ENCODE assay signal across 1 cellular context in the genomic region with DNA sequence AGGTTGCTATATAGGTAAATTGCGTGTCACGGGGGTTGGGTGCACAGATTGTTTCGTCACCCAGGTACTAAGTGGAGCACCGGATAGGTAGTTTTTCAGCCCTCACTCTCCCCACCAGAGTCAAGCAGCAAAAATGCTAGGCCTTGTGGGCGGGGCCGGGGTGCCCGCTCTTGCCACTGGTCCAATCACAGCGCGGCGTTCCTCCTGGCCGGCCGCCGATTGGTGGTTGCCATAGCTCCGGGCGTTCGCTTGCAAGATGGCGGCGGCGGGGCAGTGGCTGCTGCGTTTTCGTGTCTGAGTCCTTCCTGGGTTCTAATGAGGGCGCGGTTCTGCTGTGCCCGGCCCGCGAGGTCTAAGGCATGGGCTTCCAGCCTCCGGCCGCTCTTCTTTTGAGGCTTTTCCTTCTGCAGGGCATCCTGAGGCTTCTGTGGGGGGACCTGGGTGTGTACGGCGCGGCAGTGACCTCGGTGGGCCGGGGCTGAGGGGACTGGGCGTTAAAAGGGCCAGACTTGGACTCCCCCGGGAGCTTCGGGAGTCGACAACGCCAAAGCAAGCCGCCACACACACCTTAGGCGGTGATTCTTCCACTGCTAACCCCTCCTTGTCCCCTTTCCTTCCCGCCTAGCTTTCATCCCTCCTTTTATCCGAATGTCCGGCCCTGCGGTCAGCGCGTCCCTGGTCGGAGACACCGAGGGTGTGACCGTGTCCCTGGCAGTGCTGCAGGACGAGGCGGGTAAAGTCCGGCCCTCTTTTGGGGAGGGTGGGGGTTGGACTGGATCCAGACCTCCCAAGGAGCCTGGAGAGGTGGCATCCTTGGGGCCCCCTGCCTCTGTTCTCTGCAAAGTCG.
TF ChIP-seq lines count a peak whose summit lies in the region.

Gene TCTN2 (plus strand): TSS at position 232 of the 847 bp plus-strand sequence. CDS start 128 bp downstream, at position 360.

TF ChIP-seq in GM12878, 131 proteins besides CTCF, POLR2A, EP300 and RAD21 (continued from another document and continues in another):
- TF ChIP-seq MEF2A (IDR thresholded peaks at IDR 0.05; ENCODE audit: insufficient read depth, low read depth, low read length) (no peak), IKZF2 (IDR thresholded peaks at IDR 0.05) (no peak), EZH2 (IDR thresholded peaks at IDR 0.05; ENCODE audit: borderline replicate concordance, control insufficient read depth, low read depth, low read length) (no peak), NR2C1 (IDR thresholded peaks at IDR 0.05) (no peak), NFXL1 (IDR thresholded peaks at IDR 0.05; ENCODE audit: borderline replicate concordance) (no peak), ZBTB4 (CRISPR knock-in tag; IDR thresholded peaks at IDR 0.05) (no peak), PML (IDR thresholded peaks at IDR 0.05; ENCODE audit: low read length) (no peak), GABPA (IDR thresholded peaks at IDR 0.05; ENCODE audit: low read depth) (no peak), ETV6 (conservative IDR thresholded peaks at IDR 0.05 in 1 of 2, IDR thresholded peaks at IDR 0.05 in 1 of 2; ENCODE audit: borderline replicate concordance in 1 of 2, low read depth in 1 of 2) (no peak), RFX5 (IDR thresholded peaks at IDR 0.05; ENCODE audit: low read depth, low read length) (0 out of 2 replicates have a peak, but pooled peaks have one; percentile 71), NKRF (conservative IDR thresholded peaks at IDR 0.05) (peak; percentile 96), CHD2 (IDR thresholded peaks at IDR 0.05; ENCODE audit: borderline replicate concordance, low read depth, low read length) (peak; percentile 49; the same call in 1 of the 2 replicates), RCOR1 (conservative IDR thresholded peaks at IDR 0.05; ENCODE audit: low read depth, low read length) (no peak), TAF1 (IDR thresholded peaks at IDR 0.05; ENCODE audit: borderline replicate concordance, low read depth, low read length) (peak; percentile 56; the same call in 1 of the 2 replicates), KDM1A (IDR thresholded peaks at IDR 0.05; ENCODE audit: borderline replicate concordance) (no peak), CBFB (IDR thresholded peaks at IDR 0.05; ENCODE audit: low read depth) (no peak), TARDBP (IDR thresholded peaks at IDR 0.05; ENCODE audit: borderline replicate concordance) (no peak), NR2C2 (IDR thresholded peaks at IDR 0.05; ENCODE audit: borderline replicate concordance, control insufficient read depth, insufficient read length, low read depth) (no peak), ZBTB33 (IDR thresholded peaks at IDR 0.05) (no peak), ZBTB40 (IDR thresholded peaks at IDR 0.05; ENCODE audit: borderline replicate concordance) (no peak), SUZ12 (IDR thresholded peaks at IDR 0.05; ENCODE audit: unreplicated experiment) (no peak), HDAC2 (IDR thresholded peaks at IDR 0.05) (no peak; the same call in 1 of the 2 replicates), PAX5 (IDR thresholded peaks at IDR 0.05; ENCODE audit: borderline replicate concordance, low read depth, low read length) (no peak), STAT3 (IDR thresholded peaks at IDR 0.05; ENCODE audit: low read depth, low read length) (no peak), BRCA1 (IDR thresholded peaks at IDR 0.05; ENCODE audit: low read depth, low read length) (no peak), SREBF2 (IDR thresholded peaks at IDR 0.05; ENCODE audit: low read length) (no peak), NFIC (IDR thresholded peaks at IDR 0.05; ENCODE audit: low read depth, low read length) (no peak), KAT2A (conservative IDR thresholded peaks at IDR 0.05; ENCODE audit: control insufficient read depth, low read depth, low read length) (no peak), RAD51 (IDR thresholded peaks at IDR 0.05) (no peak), SMAD5 (IDR thresholded peaks at IDR 0.05; ENCODE audit: low read depth) (no peak), RB1 (IDR thresholded peaks at IDR 0.05; ENCODE audit: borderline replicate concordance) (peak; percentile 70; the same call in 1 of the 2 replicates), CBX3 (IDR thresholded peaks at IDR 0.05; ENCODE audit: borderline replicate concordance, low read depth) (no peak)
- TF ChIP-seq, protein P1, sequence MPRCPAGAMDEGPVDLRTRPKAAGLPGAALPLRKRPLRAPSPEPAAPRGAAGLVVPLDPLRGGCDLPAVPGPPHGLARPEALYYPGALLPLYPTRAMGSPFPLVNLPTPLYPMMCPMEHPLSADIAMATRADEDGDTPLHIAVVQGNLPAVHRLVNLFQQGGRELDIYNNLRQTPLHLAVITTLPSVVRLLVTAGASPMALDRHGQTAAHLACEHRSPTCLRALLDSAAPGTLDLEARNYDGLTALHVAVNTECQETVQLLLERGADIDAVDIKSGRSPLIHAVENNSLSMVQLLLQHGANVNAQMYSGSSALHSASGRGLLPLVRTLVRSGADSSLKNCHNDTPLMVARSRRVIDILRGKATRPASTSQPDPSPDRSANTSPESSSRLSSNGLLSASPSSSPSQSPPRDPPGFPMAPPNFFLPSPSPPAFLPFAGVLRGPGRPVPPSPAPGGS (IDR thresholded peaks at IDR 0.05; ENCODE audit: borderline replicate concordance, insufficient read depth, low read depth, low read length, poor library complexity, severe bottlenecking): no peak
- TF ChIP-seq, protein P2, sequence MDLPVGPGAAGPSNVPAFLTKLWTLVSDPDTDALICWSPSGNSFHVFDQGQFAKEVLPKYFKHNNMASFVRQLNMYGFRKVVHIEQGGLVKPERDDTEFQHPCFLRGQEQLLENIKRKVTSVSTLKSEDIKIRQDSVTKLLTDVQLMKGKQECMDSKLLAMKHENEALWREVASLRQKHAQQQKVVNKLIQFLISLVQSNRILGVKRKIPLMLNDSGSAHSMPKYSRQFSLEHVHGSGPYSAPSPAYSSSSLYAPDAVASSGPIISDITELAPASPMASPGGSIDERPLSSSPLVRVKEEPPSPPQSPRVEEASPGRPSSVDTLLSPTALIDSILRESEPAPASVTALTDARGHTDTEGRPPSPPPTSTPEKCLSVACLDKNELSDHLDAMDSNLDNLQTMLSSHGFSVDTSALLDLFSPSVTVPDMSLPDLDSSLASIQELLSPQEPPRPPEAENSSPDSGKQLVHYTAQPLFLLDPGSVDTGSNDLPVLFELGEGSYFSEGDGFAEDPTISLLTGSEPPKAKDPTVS (IDR thresholded peaks at IDR 0.05; ENCODE audit: low read depth, low read length): no peak
- TF ChIP-seq, protein P3, sequence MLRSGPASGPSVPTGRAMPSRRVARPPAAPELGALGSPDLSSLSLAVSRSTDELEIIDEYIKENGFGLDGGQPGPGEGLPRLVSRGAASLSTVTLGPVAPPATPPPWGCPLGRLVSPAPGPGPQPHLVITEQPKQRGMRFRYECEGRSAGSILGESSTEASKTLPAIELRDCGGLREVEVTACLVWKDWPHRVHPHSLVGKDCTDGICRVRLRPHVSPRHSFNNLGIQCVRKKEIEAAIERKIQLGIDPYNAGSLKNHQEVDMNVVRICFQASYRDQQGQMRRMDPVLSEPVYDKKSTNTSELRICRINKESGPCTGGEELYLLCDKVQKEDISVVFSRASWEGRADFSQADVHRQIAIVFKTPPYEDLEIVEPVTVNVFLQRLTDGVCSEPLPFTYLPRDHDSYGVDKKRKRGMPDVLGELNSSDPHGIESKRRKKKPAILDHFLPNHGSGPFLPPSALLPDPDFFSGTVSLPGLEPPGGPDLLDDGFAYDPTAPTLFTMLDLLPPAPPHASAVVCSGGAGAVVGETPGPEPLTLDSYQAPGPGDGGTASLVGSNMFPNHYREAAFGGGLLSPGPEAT (IDR thresholded peaks at IDR 0.05; ENCODE audit: low read depth): peak; percentile 95
